12 cellular contexts compared by ENCODE assay signal in genomic region chr20:34403908-34404307, GRCh38. TPM values are rescaled to one million over a fixed set of nuclear protein-coding genes. Genes with fewer than 3 reads are reported as not detected.
A peak's percentile ranks its signal among the peaks of the same experiment; 100 is the strongest.
DNase-seq lines count a peak whose midpoint lies in the region; ATAC-seq and TF ChIP-seq lines count a peak whose summit lies in the region.
"Had no signal": no experiment of that assay in that cellular context is flagged by ENCODE, and none has a peak within 500 bp of the region (broad histone marks: within the 10 kb centered on the region; RNA-seq: fewer than 3 reads in every experiment).

No MANE protein-coding gene starts in this region.

- no peak for DNase-seq in effector memory CD8-positive, alpha-beta T cell
- DNase-seq in esophagus muscularis mucosa (ENCODE audit: extremely low spot score), result no peak
- DNase-seq in kidney glomerular epithelial cell (lab: John Stamatoyannopoulos, UW), result no peak
- DNase-seq: activated CD4-positive, CD25-positive, alpha-beta regulatory T cell; head of caudate nucleus; NCI-H1092 had no signal

- ATAC-seq in GM18861 (IDR thresholded peaks at IDR 0.05; ENCODE audit: unreplicated experiment) (peak; percentile 45), GM18858 (IDR thresholded peaks at IDR 0.05; ENCODE audit: unreplicated experiment) (no peak), HG03520 (IDR thresholded peaks at IDR 0.05; ENCODE audit: unreplicated experiment) (no peak)
- no peak for ATAC-seq in effector memory CD8-positive, alpha-beta T cell (replicated peaks)

- TF ChIP-seq CTCF in KMS-11 (conservative IDR thresholded peaks at IDR 0.05; ENCODE audit: low read depth, low read length) (no peak), esophagus muscularis mucosa (IDR thresholded peaks at IDR 0.05) (no peak)

- no peaks in the 10 kb centered on the region for H3K27me3 Mint-ChIP-seq in effector memory CD8-positive, alpha-beta T cell

- H3K36me3 ChIP-seq in BLaER1 treated with 17β-estradiol and CSF1 and Interleukin-3, amounts not matched to agents 10 nM and 100 nM, result peaks cover 54 to 76% (median 66%) of the 10 kb centered on the region in 11 experiments
- no peaks in the 10 kb centered on the region; the same call in 1 of the 2 replicates for H3K36me3 ChIP-seq in KMS-11 (ENCODE audit: insufficient read depth)
- H3K36me3 ChIP-seq in esophagus muscularis mucosa, result peaks cover 0 to 14% (median 4%) of the 10 kb centered on the region in 4 donors

- H3K9ac ChIP-seq in BLaER1 treated with 17β-estradiol and CSF1 and Interleukin-3, amounts not matched to agents 10 nM and 100 nM, result peak overlapping the region in 4 of 11 experiments; percentile 17 to 33 (median 26); a peak in 3 of 22 replicates
- no peak overlapping the region for H3K9ac ChIP-seq in KMS-11

- peaks cover 73% of the 10 kb centered on the region for H3K79me2 ChIP-seq in KMS-11 (ENCODE audit: insufficient read depth, low read depth)

- peak overlapping the region in 1 of 2 donors; percentile 40 for H3K4me3 Mint-ChIP-seq in effector memory CD8-positive, alpha-beta T cell

- H3K27me3 ChIP-seq in BLaER1 treated with 17β-estradiol and CSF1 and Interleukin-3, amounts not matched to agents 10 nM and 100 nM, result no peaks in the 10 kb centered on the region
- H3K27me3 ChIP-seq in KMS-11 (ENCODE audit: insufficient read depth, low read depth), result no peaks in the 10 kb centered on the region
- H3K27me3 ChIP-seq in esophagus muscularis mucosa, result no peaks in the 10 kb centered on the region

- H3K27ac ChIP-seq in BLaER1 treated with 17β-estradiol and CSF1 and Interleukin-3, amounts not matched to agents 10 nM and 100 nM, result peak overlapping the region in 7 of 11 experiments; percentile 26 to 79 (median 64); a peak in 11 of 22 replicates
- peak overlapping the region; percentile 75 for H3K27ac ChIP-seq in KMS-11
- H3K27ac ChIP-seq in esophagus muscularis mucosa (replicated peaks in 1 of 4), result no peak overlapping the region
- H3K27ac ChIP-seq: C4-2B had no signal

- H3K4me3 ChIP-seq in BLaER1 treated with 17β-estradiol and CSF1 and Interleukin-3, amounts not matched to agents 10 nM and 100 nM, result no peak overlapping the region
- H3K4me3 ChIP-seq in KMS-11 (IDR thresholded peaks at IDR 0.05; ENCODE audit: insufficient read depth, low read depth, low read length) (no peak overlapping the region), esophagus muscularis mucosa (no peak overlapping the region)

- H3K9me3 Mint-ChIP-seq in effector memory CD8-positive, alpha-beta T cell, result no peaks in the 10 kb centered on the region

- peaks cover 34 to 67% of the 10 kb centered on the region in 2 donors for H3K4me1 Mint-ChIP-seq in effector memory CD8-positive, alpha-beta T cell (ENCODE audit: low read depth in 2 of 2)

- peaks cover 41 to 53% (median 45%) of the 10 kb centered on the region in 10 experiments for H3K4me1 ChIP-seq in BLaER1 treated with 17β-estradiol and CSF1 and Interleukin-3, amounts not matched to agents 10 nM and 100 nM
- peaks cover 99% of the 10 kb centered on the region for H3K4me1 ChIP-seq in KMS-11 (ENCODE audit: low read depth, poor library complexity, severe bottlenecking)
- H3K4me1 ChIP-seq in esophagus muscularis mucosa, result peaks cover 23 to 43% (median 36%) of the 10 kb centered on the region in 4 donors

- peaks cover 55% of the 10 kb centered on the region for H3K36me3 Mint-ChIP-seq in effector memory CD8-positive, alpha-beta T cell (ENCODE audit: insufficient read depth)

- H3K27ac Mint-ChIP-seq in effector memory CD8-positive, alpha-beta T cell, result peak overlapping the region; percentile 24 to 82

- no peak for TF ChIP-seq EP300 in esophagus muscularis mucosa (IDR thresholded peaks at IDR 0.05)

- no peaks in the 10 kb centered on the region for H3K9me3 ChIP-seq in BLaER1 treated with 17β-estradiol and CSF1 and Interleukin-3, amounts not matched to agents 10 nM and 100 nM (replicated peaks in 1 of 11)
- no peaks in the 10 kb centered on the region for H3K9me3 ChIP-seq in esophagus muscularis mucosa

- H4K20me1 ChIP-seq in BLaER1 treated with 17β-estradiol and CSF1 and Interleukin-3, amounts not matched to agents 10 nM and 100 nM, result peaks cover 49 to 100% (median 84%) of the 10 kb centered on the region in 11 experiments; a peak in 20 of 22 replicates
- no peaks in the 10 kb centered on the region for H4K20me1 ChIP-seq in KMS-11 (ENCODE audit: insufficient read depth)

- TF ChIP-seq POLR2A in esophagus muscularis mucosa (IDR thresholded peaks at IDR 0.05; ENCODE audit: low read depth), result no peak

- intact Hi-C loops in esophagus muscularis mucosa (cut with DNase I), result no loop called here

- no peak overlapping the region for H2AFZ ChIP-seq in KMS-11 (ENCODE audit: low read depth)

- WGBS in esophagus muscularis mucosa, result 87% methylated on average over 1 of the region's 1 CpG

- peak overlapping the region; percentile 0 to 86 (median 75); a peak in 18 of 22 replicates for H3K4me2 ChIP-seq in BLaER1 treated with 17β-estradiol and CSF1 and Interleukin-3, amounts not matched to agents 10 nM and 100 nM
- peak overlapping the region; percentile 23 for H3K4me2 ChIP-seq in KMS-11

RNA-seq across cellular contexts. Expression of gene ITCH, which starts 40.8 kb away (rescaled TPM):
- 10 to 100 TPM; 50.3 to 64.3 (median 52.8) TPM for total RNA-seq in esophagus muscularis mucosa

Comparison
In these comparisons a context has a peak if more than half of its experiments do, and no peak if none do; other contexts are left out.
1. H3K27ac ChIP-seq: peak in BLaER1 treated with 17β-estradiol and CSF1 and Interleukin-3, amounts not matched to agents 10 nM and 100 nM (7 of 11) and KMS-11 (single experiment); none in esophagus muscularis mucosa (0 of 4).